In the genomic region with DNA sequence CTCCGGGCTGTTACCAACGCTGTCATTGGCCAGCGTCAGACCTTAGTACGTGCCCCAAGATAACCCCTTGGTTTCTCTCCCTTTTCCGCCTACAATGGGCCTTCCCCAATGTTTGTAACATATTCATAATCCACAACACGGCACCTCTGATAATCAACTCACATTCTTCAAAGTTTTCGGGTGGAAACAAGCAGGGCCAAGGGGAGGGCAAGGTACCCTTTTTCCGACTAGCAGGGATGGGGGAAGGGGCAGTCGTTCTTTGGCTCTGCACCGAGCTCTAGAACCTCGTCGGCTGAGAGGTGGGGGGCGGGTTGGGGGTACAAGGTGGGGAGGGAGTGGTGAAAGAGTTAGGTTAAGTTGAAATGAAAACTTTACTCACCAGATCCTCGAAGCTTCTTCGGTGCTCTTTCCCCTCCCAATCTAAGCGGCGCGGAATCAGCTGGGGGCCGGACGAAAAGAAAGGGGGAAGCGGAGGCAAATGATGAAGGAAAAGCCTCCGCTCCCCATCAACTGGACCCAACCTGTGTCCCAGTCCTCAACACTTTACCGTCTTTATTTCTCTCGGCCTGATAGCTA, we compare ENCODE assay signal across 8 cellular contexts. TPM values are rescaled to one million over a fixed set of nuclear protein-coding genes. Genes with fewer than 3 reads are reported as not detected.
DNase-seq lines count a peak whose midpoint lies in the region; ATAC-seq, FAIRE-seq and TF ChIP-seq lines count a peak whose summit lies in the region.

No MANE protein-coding gene starts in this region.

- no peak for FAIRE-seq in HTR-8/SVneo (lab: Jason Lieb, UNC)

- peak; percentile 58 for ATAC-seq in HG02610 (IDR thresholded peaks at IDR 0.05; ENCODE audit: unreplicated experiment)
- ATAC-seq in left ventricle myocardium superior: peak; percentile 79

- peaks cover 5% of the 10 kb centered on the region for H3K36me3 Mint-ChIP-seq in T-helper 1 cell treated with Interleukin-12 subunit alpha and Interleukin-12 subunit beta and Interleukin-4 antibody, amounts not matched to agents 30 μg/mL and 1 μg/mL, for 36 hours (ENCODE audit: low read depth)

- H3K9me3 ChIP-seq in prostate gland: no peaks in the 10 kb centered on the region

- H3K27ac Mint-ChIP-seq in T-helper 1 cell treated with Interleukin-12 subunit alpha and Interleukin-12 subunit beta and Interleukin-4 antibody, amounts not matched to agents 30 μg/mL and 1 μg/mL, for 36 hours: peak overlapping the region; percentile 92

- DNase-seq in GM12864 (ENCODE audit: low read depth): peak; percentile 61
- peak; percentile 59 for DNase-seq in NCI-H128 (lab: John Stamatoyannopoulos, UW; ENCODE audit: unreplicated experiment)
- DNase-seq in amniotic stem cell (lab: John Stamatoyannopoulos, UW): peak; percentile 30
- peak; percentile 81 for DNase-seq in left ventricle myocardium superior
- peak; percentile 81 for DNase-seq in prostate gland (ENCODE audit: low spot score)
- DNase-seq in HTR-8/SVneo (ENCODE audit: insufficient read length, low spot score): no peak

- TF ChIP-seq POLR2A in prostate gland (IDR thresholded peaks at IDR 0.05): peak; percentile 31

- 2% methylated on average over 24 of the region's 24 CpGs for WGBS in prostate gland

- H3K4me3 ChIP-seq in GM12864 (ENCODE audit: low read depth, low read length) (peak overlapping the region; percentile 89), prostate gland (peak overlapping the region; percentile 54 to 56)

- no peaks in the 10 kb centered on the region for H3K4me1 ChIP-seq in prostate gland (replicated peaks)

- intact Hi-C loops in left ventricle myocardium superior (cut with micrococcal nuclease): no loop called here
- intact Hi-C loops in prostate gland (cut with DNase I): no loop called here

- H3K4me1 Mint-ChIP-seq in T-helper 1 cell treated with Interleukin-12 subunit alpha and Interleukin-12 subunit beta and Interleukin-4 antibody, amounts not matched to agents 30 μg/mL and 1 μg/mL, for 36 hours (ENCODE audit: low read depth): peaks cover 19% of the 10 kb centered on the region

- H3K36me3 ChIP-seq in prostate gland: no peaks in the 10 kb centered on the region

- no peaks in the 10 kb centered on the region for H3K27me3 Mint-ChIP-seq in T-helper 1 cell treated with Interleukin-12 subunit alpha and Interleukin-12 subunit beta and Interleukin-4 antibody, amounts not matched to agents 30 μg/mL and 1 μg/mL, for 36 hours (ENCODE audit: low read depth)

- no peaks in the 10 kb centered on the region for H3K27me3 ChIP-seq in prostate gland (replicated peaks; ENCODE audit: insufficient read depth)

- no peak for TF ChIP-seq CTCF in GM12864 (IDR thresholded peaks at IDR 0.05; ENCODE audit: low read depth, low read length, missing control alignments)
- no peak for TF ChIP-seq CTCF in prostate gland (IDR thresholded peaks at IDR 0.05)

- H3K4me3 Mint-ChIP-seq in T-helper 1 cell treated with Interleukin-12 subunit alpha and Interleukin-12 subunit beta and Interleukin-4 antibody, amounts not matched to agents 30 μg/mL and 1 μg/mL, for 36 hours: peak overlapping the region; percentile 91

- H3K27ac ChIP-seq in prostate gland: peak overlapping the region; percentile 85 to 86

- H3K9me3 Mint-ChIP-seq in T-helper 1 cell treated with Interleukin-12 subunit alpha and Interleukin-12 subunit beta and Interleukin-4 antibody, amounts not matched to agents 30 μg/mL and 1 μg/mL, for 36 hours: no peaks in the 10 kb centered on the region

RNA-seq across cellular contexts. Expression of a gene that starts 1.4 kb away (rescaled TPM):
- total RNA-seq in left ventricle myocardium superior (6.6 TPM), prostate gland (10 to 100 TPM in 1 of 2 donors, 1 to 10 TPM in 1; 7.7 to 49.9 TPM)
